Comparison of ENCODE assay signal across 10 cellular contexts in the genomic region with DNA sequence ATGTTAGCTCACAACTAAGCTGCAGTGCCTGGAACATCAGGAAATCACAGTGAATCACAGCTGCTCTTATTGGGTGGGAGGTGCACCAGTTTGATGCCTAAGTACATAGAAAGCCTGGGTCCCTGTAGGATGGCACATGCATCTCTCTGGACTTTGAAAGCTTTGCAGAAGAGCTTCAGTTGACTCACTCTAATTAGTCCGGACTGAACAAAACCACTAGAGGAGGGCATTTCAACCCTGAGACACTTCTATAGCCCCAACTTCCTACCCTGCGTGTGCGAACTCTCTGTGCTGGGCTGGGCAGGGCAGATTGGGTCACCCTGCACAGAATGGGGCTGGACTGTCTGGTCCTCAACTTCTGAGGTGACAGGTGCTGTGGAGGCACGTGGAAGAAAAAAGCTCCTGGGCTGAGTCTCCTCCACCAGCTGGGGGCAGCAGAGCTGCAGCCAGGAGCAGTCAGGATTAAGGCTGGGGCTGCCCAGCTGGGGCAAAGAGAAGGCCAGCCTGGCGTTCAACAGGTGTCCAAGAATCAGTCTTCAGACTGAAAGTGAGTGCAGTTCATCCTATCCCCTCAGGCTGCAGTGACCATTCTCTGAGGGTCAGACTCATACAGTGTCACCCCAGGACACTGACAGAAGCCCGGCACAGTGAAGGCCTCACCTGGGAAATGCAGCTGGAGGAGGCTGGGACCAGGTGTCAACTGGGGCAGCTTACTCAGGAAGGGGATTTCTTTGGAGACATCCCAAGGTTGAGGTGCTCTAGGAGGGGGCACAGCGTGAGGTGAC. TPM values are rescaled to one million over a fixed set of nuclear protein-coding genes. Genes with fewer than 3 reads are reported as not detected.
DNase-seq lines count a peak whose midpoint lies in the region; ATAC-seq and TF ChIP-seq lines count a peak whose summit lies in the region.
"Had no signal": no experiment of that assay in that cellular context is flagged by ENCODE, and none has a peak within 500 bp of the region (broad histone marks: within the 10 kb centered on the region; RNA-seq: fewer than 3 reads in every experiment).

No MANE protein-coding gene starts in this region.

- DNase-seq in Daoy (ENCODE audit: low read depth) (peak; percentile 52), HEK293T (ENCODE audit: extremely low spot score) (peak; percentile 52), kidney tubule cell (ENCODE audit: low spot score) (peak; percentile 61), foreskin melanocyte (no peak), gastrocnemius medialis (no peak), SHP77 treated with DMSO at 0.1 percent for 48 hours (lab: John Stamatoyannopoulos, UW) (no peak)
- peak; percentile 40 for DNase-seq in activated CD4-positive, alpha-beta memory T cell treated with anti-CD3 and anti-CD28 coated beads for 36 hours

- no peaks in the 10 kb centered on the region for H3K27me3 ChIP-seq in gastrocnemius medialis

- no peaks in the 10 kb centered on the region for H3K4me1 ChIP-seq in gastrocnemius medialis

- no peak for TF ChIP-seq POLR2A in gastrocnemius medialis (IDR thresholded peaks at IDR 0.05)

- H3K9me3 ChIP-seq in gastrocnemius medialis = peaks cover 0 to 5% (median 0%) of the 10 kb centered on the region in 3 donors

- H3K9me3 Mint-ChIP-seq in activated CD4-positive, alpha-beta memory T cell treated with anti-CD3 and anti-CD28 coated beads for 36 hours = no peaks in the 10 kb centered on the region

- no peak overlapping the region for H3K27ac ChIP-seq in gastrocnemius medialis

- TF ChIP-seq CTCF in gastrocnemius medialis (IDR thresholded peaks at IDR 0.05 in 4 of 5, conservative IDR thresholded peaks at IDR 0.05 in 1 of 5) = no peak

- H3K4me1 Mint-ChIP-seq in activated CD4-positive, alpha-beta memory T cell treated with anti-CD3 and anti-CD28 coated beads for 36 hours (ENCODE audit: low read depth) = no peaks in the 10 kb centered on the region
- H3K4me1 Mint-ChIP-seq: T-cell had no signal

- H3K27ac Mint-ChIP-seq in activated CD4-positive, alpha-beta memory T cell treated with anti-CD3 and anti-CD28 coated beads for 36 hours = no peak overlapping the region
- H3K27ac Mint-ChIP-seq: T-cell had no signal

- no peaks in the 10 kb centered on the region for H3K36me3 ChIP-seq in gastrocnemius medialis

- H3K4me3 ChIP-seq in gastrocnemius medialis = no peak overlapping the region

- CTCF ChIA-PET in HEK293T (lab: Yijun Ruan, JAX) = interaction anchor here (0.7 to 3.4 kb wide), 16 partner anchors 9 to 535 kb away, joined by 3 to 16 read pairs (median 4); no protein-coding TSS in a partner anchor
- CTCF ChIA-PET in activated CD4-positive, alpha-beta memory T cell treated with anti-CD3 and anti-CD28 coated beads for 36 hours (lab: Charles Lee) = interaction anchor here (0.7 to 2.9 kb wide), 12 partner anchors 13 to 288 kb away, joined by 3 to 13 read pairs (median 4); a partner anchor contains a TSS

- peaks cover 2% of the 10 kb centered on the region for H3K27me3 Mint-ChIP-seq in activated CD4-positive, alpha-beta memory T cell treated with anti-CD3 and anti-CD28 coated beads for 36 hours

- in situ Hi-C loops in gastrocnemius medialis (cut with MboI; ENCODE audit: low sequenced_read_pairs in 4 of 4) = no loop called here

- no peaks in the 10 kb centered on the region for H3K36me3 Mint-ChIP-seq in activated CD4-positive, alpha-beta memory T cell treated with anti-CD3 and anti-CD28 coated beads for 36 hours
- H3K36me3 Mint-ChIP-seq: T-cell had no signal

- no peak overlapping the region for H3K4me3 Mint-ChIP-seq in activated CD4-positive, alpha-beta memory T cell treated with anti-CD3 and anti-CD28 coated beads for 36 hours
- H3K4me3 Mint-ChIP-seq: T-cell had no signal

- no peak for ATAC-seq in HG03342 (IDR thresholded peaks at IDR 0.05; ENCODE audit: unreplicated experiment)
- no peak for ATAC-seq in gastrocnemius medialis

- intact Hi-C loops in activated CD4-positive, alpha-beta memory T cell treated with anti-CD3 and anti-CD28 coated beads for 36 hours (cut with micrococcal nuclease) = no loop called here
- intact Hi-C loops in gastrocnemius medialis (cut with DNase I; ENCODE audit: low total_unique reads) = no loop called here

- POLR2A ChIA-PET in HEK293T (lab: Yijun Ruan, JAX) = no interaction called here
- POLR2A ChIA-PET in activated CD4-positive, alpha-beta memory T cell treated with anti-CD3 and anti-CD28 coated beads for 36 hours (lab: Charles Lee) = no interaction called here

TF ChIP-seq in HEK293T, 16 proteins besides CTCF, POLR2A, EP300 and RAD21:
- TF ChIP-seq SUZ12 (IDR thresholded peaks at IDR 0.05) (no peak), L3MBTL2 (conservative IDR thresholded peaks at IDR 0.05) (peak; percentile 86), FOXM1 (IDR thresholded peaks at IDR 0.05; ENCODE audit: borderline replicate concordance) (no peak)

RNA-seq across cellular contexts. Expression of a gene that starts 22.1 kb away (rescaled TPM):
- not detected in 2 replicates for total RNA-seq in Daoy (2014; rRNA removed; shearing (Covaris generic))
- not detected for total RNA-seq in activated CD4-positive, alpha-beta memory T cell treated with anti-CD3 and anti-CD28 coated beads for 36 hours
- not detected for total RNA-seq in gastrocnemius medialis
- total RNA-seq: mononuclear cell, T-cell had no signal

Comparison
In these comparisons a context has a peak if more than half of its experiments do, and no peak if none do; other contexts are left out.
1. DNase-seq: peak in Daoy (single experiment), HEK293T (single experiment), activated CD4-positive, alpha-beta memory T cell treated with anti-CD3 and anti-CD28 coated beads for 36 hours (single experiment) and kidney tubule cell (single experiment); none in foreskin melanocyte (single experiment), gastrocnemius medialis (0 of 2) and SHP77 treated with DMSO at 0.1 percent for 48 hours (single experiment).